Comparison of ENCODE assay signal across 1 cellular context in genomic region chr7:73900286-73900685, GRCh38.
TF ChIP-seq lines count a peak whose summit lies in the region.

No MANE protein-coding gene starts in this region.

TF ChIP-seq in SK-N-SH, 30 proteins besides CTCF, POLR2A, EP300 and RAD21 (continued from another document):
- TF ChIP-seq PBX3 (IDR thresholded peaks at IDR 0.05) (no peak), GATA2 (CRISPR knock-in tag; IDR thresholded peaks at IDR 0.05) (no peak), USF1 (IDR thresholded peaks at IDR 0.05; ENCODE audit: borderline replicate concordance, low read depth) (no peak), FOSL2 (IDR thresholded peaks at IDR 0.05; ENCODE audit: borderline replicate concordance, low read depth) (no peak), EZH2phosphoT487 (IDR thresholded peaks at IDR 0.05; ENCODE audit: borderline replicate concordance, low read depth) (no peak), SIN3A (IDR thresholded peaks at IDR 0.05; ENCODE audit: borderline replicate concordance, low read depth, low read length) (no peak), TCF12 (IDR thresholded peaks at IDR 0.05) (no peak), REST (IDR thresholded peaks at IDR 0.05; ENCODE audit: low read depth, low read length) (no peak), MEF2A (IDR thresholded peaks at IDR 0.05; ENCODE audit: borderline replicate concordance, low read depth) (no peak), ELF1 (IDR thresholded peaks at IDR 0.05) (no peak), RCOR1 (IDR thresholded peaks at IDR 0.05; ENCODE audit: low read length) (no peak), FOXM1 (IDR thresholded peaks at IDR 0.05; ENCODE audit: low read depth) (no peak), NFIC (IDR thresholded peaks at IDR 0.05; ENCODE audit: borderline replicate concordance) (no peak), RFX5 (IDR thresholded peaks at IDR 0.05; ENCODE audit: low read length) (no peak), CHD2 (IDR thresholded peaks at IDR 0.05; ENCODE audit: low read length, partially characterized antibody) (no peak), GABPA (IDR thresholded peaks at IDR 0.05; ENCODE audit: low read depth) (no peak), YY1 (IDR thresholded peaks at IDR 0.05; ENCODE audit: low read depth) (no peak), TEAD4 (IDR thresholded peaks at IDR 0.05; ENCODE audit: borderline replicate concordance, insufficient read depth) (no peak)
